18 cellular contexts compared by ENCODE assay signal in the genomic region with DNA sequence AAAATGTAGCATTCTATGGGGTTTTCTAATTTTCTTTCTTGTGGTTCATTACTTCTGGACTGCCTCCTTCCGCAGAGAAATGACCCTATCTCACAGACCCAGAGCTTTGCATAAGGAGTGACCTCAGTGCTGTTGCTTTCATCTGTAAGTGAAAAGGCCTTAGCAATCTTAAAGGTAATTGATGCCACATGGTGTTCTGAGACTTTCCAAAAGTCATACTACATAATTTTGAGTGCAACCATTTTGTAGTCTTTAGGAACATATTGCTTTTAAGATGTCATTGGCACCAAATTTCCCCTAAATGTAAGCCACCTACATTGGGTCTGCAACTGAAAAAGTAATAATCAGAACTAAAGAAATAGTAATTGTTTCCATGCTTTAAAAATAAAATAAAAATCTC. TPM values are rescaled to one million over a fixed set of nuclear protein-coding genes. Genes with fewer than 3 reads are reported as not detected.
A peak's percentile ranks its signal among the peaks of the same experiment; 100 is the strongest.
DNase-seq lines count a peak whose midpoint lies in the region; ATAC-seq and TF ChIP-seq lines count a peak whose summit lies in the region.
"Had no signal": no experiment of that assay in that cellular context is flagged by ENCODE, and none has a peak within 500 bp of the region (broad histone marks: within the 10 kb centered on the region; RNA-seq: fewer than 3 reads in every experiment).

No MANE protein-coding gene starts in this region.

- no peaks in the 10 kb centered on the region for H3K27me3 Mint-ChIP-seq in activated T-cell treated with anti-CD3 and anti-CD28 coated beads, Interleukin-2, amount 50 U/mL, for 24 hours
- no peaks in the 10 kb centered on the region for H3K27me3 Mint-ChIP-seq in stimulated activated naive CD8-positive, alpha-beta T cell treated with anti-CD3 and anti-CD28 coated beads, Interleukin-15, Interleukin-2, amounts not matched to agents 100 ng/mL and 50 ng/mL, for 24 hours
- peaks cover 7% of the 10 kb centered on the region for H3K27me3 Mint-ChIP-seq in osteocyte (ENCODE audit: unreplicated experiment)

- TF ChIP-seq CTCF in HFF-Myc (IDR thresholded peaks at IDR 0.05; ENCODE audit: low read depth, low read length, missing control alignments) (no peak), osteocyte (IDR thresholded peaks at IDR 0.05) (no peak), GM20000 (IDR thresholded peaks at IDR 0.05; ENCODE audit: extremely low read depth, missing control alignments) (no peak)

- no peak overlapping the region for H3K4me3 ChIP-seq in HFF-Myc (replicated peaks; ENCODE audit: low read depth, low read length)
- H3K4me3 ChIP-seq: heart left ventricle, skin epidermis had no signal

- no peak for DNase-seq in activated T-cell treated with anti-CD3 and anti-CD28 coated beads, Interleukin-2, amount 50 U/mL, for 24 hours
- DNase-seq in activated T-cell treated with anti-CD3 and anti-CD28 coated beads for 4 hours: no peak
- DNase-seq in HFF-Myc (ENCODE audit: extremely low read depth, low read depth): peak; percentile 9
- DNase-seq in osteocyte (ENCODE audit: extremely low spot score, unreplicated experiment): no peak
- no peak for DNase-seq in GM20000 (ENCODE audit: low spot score)
- no peak for DNase-seq in activated gamma-delta T cell (lab: John Stamatoyannopoulos, UW)
- DNase-seq: CD4-positive, alpha-beta memory T cell; heart left ventricle; IMR-90; NCI-H1105; NCI-H345; OCI-M1 had no signal

- peak overlapping the region; percentile 79 for H3K27ac Mint-ChIP-seq in activated T-cell treated with anti-CD3 and anti-CD28 coated beads, Interleukin-2, amount 50 U/mL, for 24 hours
- peak overlapping the region; percentile 71 for H3K27ac Mint-ChIP-seq in stimulated activated naive CD8-positive, alpha-beta T cell treated with anti-CD3 and anti-CD28 coated beads, Interleukin-15, Interleukin-2, amounts not matched to agents 100 ng/mL and 50 ng/mL, for 24 hours
- H3K27ac Mint-ChIP-seq in osteocyte (ENCODE audit: unreplicated experiment): no peak overlapping the region
- H3K27ac Mint-ChIP-seq: activated naive CD4-positive, alpha-beta T cell treated with anti-CD3 and anti-CD28 coated beads, Interleukin-2, amount 50 U/mL, for 72 hours had no signal

- no peak overlapping the region for H3K4me3 Mint-ChIP-seq in activated T-cell treated with anti-CD3 and anti-CD28 coated beads, Interleukin-2, amount 50 U/mL, for 24 hours
- H3K4me3 Mint-ChIP-seq in stimulated activated naive CD8-positive, alpha-beta T cell treated with anti-CD3 and anti-CD28 coated beads, Interleukin-15, Interleukin-2, amounts not matched to agents 100 ng/mL and 50 ng/mL, for 24 hours: no peak overlapping the region
- no peak overlapping the region for H3K4me3 Mint-ChIP-seq in osteocyte (ENCODE audit: unreplicated experiment)
- H3K4me3 Mint-ChIP-seq: CD4-positive, alpha-beta memory T cell had no signal

- peak; percentile 80 for ATAC-seq in HG03432 (IDR thresholded peaks at IDR 0.05; ENCODE audit: unreplicated experiment)
- ATAC-seq: heart left ventricle had no signal

- peaks cover 3% of the 10 kb centered on the region for H3K9me3 Mint-ChIP-seq in activated T-cell treated with anti-CD3 and anti-CD28 coated beads, Interleukin-2, amount 50 U/mL, for 24 hours
- H3K9me3 Mint-ChIP-seq in stimulated activated naive CD8-positive, alpha-beta T cell treated with anti-CD3 and anti-CD28 coated beads, Interleukin-15, Interleukin-2, amounts not matched to agents 100 ng/mL and 50 ng/mL, for 24 hours: peaks cover 6% of the 10 kb centered on the region
- no peaks in the 10 kb centered on the region for H3K9me3 Mint-ChIP-seq in osteocyte (ENCODE audit: unreplicated experiment)

- H3K4me1 Mint-ChIP-seq in activated T-cell treated with anti-CD3 and anti-CD28 coated beads, Interleukin-2, amount 50 U/mL, for 24 hours (ENCODE audit: low read depth): peaks cover 31% of the 10 kb centered on the region
- H3K4me1 Mint-ChIP-seq in stimulated activated naive CD8-positive, alpha-beta T cell treated with anti-CD3 and anti-CD28 coated beads, Interleukin-15, Interleukin-2, amounts not matched to agents 100 ng/mL and 50 ng/mL, for 24 hours (ENCODE audit: low read depth): peaks cover 49% of the 10 kb centered on the region
- no peaks in the 10 kb centered on the region for H3K4me1 Mint-ChIP-seq in osteocyte (ENCODE audit: unreplicated experiment)

- no peaks in the 10 kb centered on the region for H3K36me3 Mint-ChIP-seq in activated T-cell treated with anti-CD3 and anti-CD28 coated beads, Interleukin-2, amount 50 U/mL, for 24 hours (ENCODE audit: low read depth)
- H3K36me3 Mint-ChIP-seq in stimulated activated naive CD8-positive, alpha-beta T cell treated with anti-CD3 and anti-CD28 coated beads, Interleukin-15, Interleukin-2, amounts not matched to agents 100 ng/mL and 50 ng/mL, for 24 hours (ENCODE audit: low read depth): no peaks in the 10 kb centered on the region
- no peaks in the 10 kb centered on the region for H3K36me3 Mint-ChIP-seq in osteocyte (ENCODE audit: unreplicated experiment)
- H3K36me3 Mint-ChIP-seq: CD4-positive, alpha-beta memory T cell had no signal

RNA-seq across cellular contexts. Expression of gene HHLA2, which starts 9.2 kb away (rescaled TPM):
- not detected in 2 replicates for total RNA-seq in osteocyte
- total RNA-seq: H1, heart left ventricle, IMR-90, subcutaneous adipose tissue had no signal
